Comparison of ENCODE assay signal across 8 cellular contexts in the genomic region with DNA sequence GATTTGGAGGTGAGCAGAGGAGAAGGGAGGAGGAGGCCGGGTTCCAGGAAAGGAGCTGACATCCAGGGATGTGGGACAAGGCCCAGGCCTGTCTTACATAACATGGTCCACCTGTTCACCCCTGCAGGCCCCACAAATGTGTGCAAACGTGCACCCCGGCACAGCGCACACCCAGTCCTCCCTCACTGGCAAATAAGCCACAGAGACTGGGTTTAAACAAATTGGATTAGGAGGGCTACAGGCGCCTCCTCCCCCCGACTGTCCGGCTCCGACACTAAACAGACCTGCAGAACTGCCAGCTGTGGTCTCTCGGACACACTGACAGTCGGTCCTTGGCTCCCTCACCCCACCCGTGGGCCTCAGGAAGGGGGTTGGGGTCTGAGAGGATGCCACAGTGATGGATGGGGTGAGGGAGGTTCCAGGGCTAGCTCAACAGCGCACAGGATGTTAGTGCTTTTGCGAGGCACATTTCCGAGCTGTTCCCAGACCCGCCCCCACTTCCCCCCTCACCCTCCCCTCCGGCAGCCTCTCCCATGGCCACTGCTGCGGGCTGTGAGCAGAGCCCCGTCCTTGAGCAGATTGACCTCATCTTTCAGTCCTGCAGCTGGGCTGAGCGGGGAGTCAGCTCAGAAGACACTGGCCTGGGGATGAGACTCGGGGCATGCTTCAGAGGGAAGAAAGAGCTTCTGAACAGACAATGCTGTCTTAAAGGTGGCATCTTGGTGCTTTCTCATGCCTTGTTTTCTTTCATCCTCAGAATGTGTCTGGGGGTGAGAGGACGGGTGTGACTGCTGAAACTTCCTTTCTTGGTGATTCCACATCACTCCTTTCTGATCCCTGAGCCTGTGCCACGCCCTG. TPM values are rescaled to one million over a fixed set of nuclear protein-coding genes. Genes with fewer than 3 reads are reported as not detected.
DNase-seq lines count a peak whose midpoint lies in the region; ATAC-seq and TF ChIP-seq lines count a peak whose summit lies in the region.

No MANE protein-coding gene starts in this region.

- peak overlapping the region; percentile 16 for H3K4me3 ChIP-seq in rectal smooth muscle tissue (ENCODE audit: low read length)

- peaks cover 43% of the 10 kb centered on the region for H3K4me1 ChIP-seq in rectal smooth muscle tissue (ENCODE audit: control insufficient read depth, insufficient read depth, low read length)

- intact Hi-C loops in left cardiac atrium (cut with DNase I) = no loop called here
- intact Hi-C loops in CD14-positive monocyte (cut with micrococcal nuclease) = no loop called here

- H3K9me3 Mint-ChIP-seq in WTC11 (no peaks in the 10 kb centered on the region), CD14-positive monocyte (no peaks in the 10 kb centered on the region)

- H3K4me3 Mint-ChIP-seq in WTC11 (no peak overlapping the region), CD14-positive monocyte (no peak overlapping the region)

- H3K27me3 Mint-ChIP-seq in WTC11 (ENCODE audit: low read depth) (no peaks in the 10 kb centered on the region), CD14-positive monocyte (ENCODE audit: low read depth in 3 of 3) (peaks cover 2 to 4% (median 3%) of the 10 kb centered on the region in 3 donors)

- H3K36me3 Mint-ChIP-seq in WTC11 (no peaks in the 10 kb centered on the region), CD14-positive monocyte (no peaks in the 10 kb centered on the region)

- H3K27ac ChIP-seq in rectal smooth muscle tissue (ENCODE audit: low read depth, low read length) = peak overlapping the region; percentile 99

- H3K36me3 ChIP-seq in rectal smooth muscle tissue (ENCODE audit: control insufficient read depth, insufficient read depth, low read length) = peaks cover 74% of the 10 kb centered on the region

- H3K9ac ChIP-seq in rectal smooth muscle tissue (ENCODE audit: low read length) = no peak overlapping the region

- H3K4me1 Mint-ChIP-seq in WTC11 = peaks cover 44% of the 10 kb centered on the region
- peaks cover 27% of the 10 kb centered on the region for H3K4me1 Mint-ChIP-seq in CD14-positive monocyte

- DNase-seq in GDM1 (lab: John Stamatoyannopoulos, UW) = peak; percentile 67
- peak; percentile 49 for DNase-seq in WTC11 (ENCODE audit: low spot score)
- DNase-seq in left cardiac atrium = peak; percentile 81
- DNase-seq in CD14-positive monocyte (ENCODE audit: low spot score) = no peak
- no peak for DNase-seq in activated T-cell treated with anti-CD3 and anti-CD28 coated beads for 4 hours
- no peak for DNase-seq in GM20000 (ENCODE audit: low spot score)

- POLR2A ChIA-PET in WTC11 (lab: Charles Lee) = no interaction called here

- H3K27ac Mint-ChIP-seq in WTC11 (no peak overlapping the region), CD14-positive monocyte (no peak overlapping the region)

- CTCF ChIA-PET in WTC11 (lab: Charles Lee) = interaction anchor here (0.8 to 6.0 kb wide), 14 partner anchors 9 to 176 kb away, joined by 3 to 57 read pairs (median 4); partner anchors contain the start of genes CSNK1A1 and IL17B

- ATAC-seq in WTC11 = peak; percentile 43
- peak; percentile 62 to 75 for ATAC-seq in left cardiac atrium
- ATAC-seq in HG03520 (IDR thresholded peaks at IDR 0.05; ENCODE audit: unreplicated experiment) = no peak

- no peak for TF ChIP-seq CTCF in WTC11 (IDR thresholded peaks at IDR 0.05)
- TF ChIP-seq CTCF in CD14-positive monocyte (IDR thresholded peaks at IDR 0.05) = no peak
- TF ChIP-seq CTCF in GM20000 (IDR thresholded peaks at IDR 0.05; ENCODE audit: extremely low read depth, missing control alignments) = no peak

- H3K27me3 ChIP-seq in rectal smooth muscle tissue (ENCODE audit: control insufficient read depth, insufficient read depth, low read length) = no peaks in the 10 kb centered on the region

TF ChIP-seq in WTC11, 78 proteins besides CTCF, POLR2A, EP300 and RAD21:
- TF ChIP-seq ZNF138 (CRISPR knock-in tag; conservative IDR thresholded peaks at IDR 0.05) (no peak), ZNF671 (CRISPR knock-in tag; IDR thresholded peaks at IDR 0.05) (no peak), ZNF219 (CRISPR knock-in tag; IDR thresholded peaks at IDR 0.05; ENCODE audit: borderline replicate concordance) (no peak), ZNF263 (CRISPR knock-in tag; IDR thresholded peaks at IDR 0.05; ENCODE audit: low read depth) (no peak), ZNF396 (CRISPR knock-in tag; IDR thresholded peaks at IDR 0.05; ENCODE audit: borderline replicate concordance) (no peak), FOXJ3 (CRISPR knock-in tag; IDR thresholded peaks at IDR 0.05; ENCODE audit: borderline replicate concordance) (no peak), GRHL2 (CRISPR knock-in tag; IDR thresholded peaks at IDR 0.05; ENCODE audit: insufficient replicate concordance, severe bottlenecking) (no peak), NFATC4 (CRISPR knock-in tag; IDR thresholded peaks at IDR 0.05) (no peak)
TF ChIP-seq in WTC11: peak in this region for 0.

RNA-seq across cellular contexts. Expression of gene IL17B, which starts 43.6 kb away (rescaled TPM):
- total RNA-seq in WTC11 (2021) (not detected in 3 replicates), left cardiac atrium (under 1 TPM; 0.44 to 0.89 TPM)
- not detected for polyA plus RNA-seq in CD14-positive monocyte

Comparison
In these comparisons a context has a peak if more than half of its experiments do, and no peak if none do; other contexts are left out.
1. DNase-seq: peak in GDM1 (single experiment), WTC11 (single experiment) and left cardiac atrium (single experiment); none in CD14-positive monocyte (single experiment), activated T-cell treated with anti-CD3 and anti-CD28 coated beads for 4 hours (single experiment) and GM20000 (single experiment).